Comparison of ENCODE assay signal across 16 cellular contexts in the genomic region with DNA sequence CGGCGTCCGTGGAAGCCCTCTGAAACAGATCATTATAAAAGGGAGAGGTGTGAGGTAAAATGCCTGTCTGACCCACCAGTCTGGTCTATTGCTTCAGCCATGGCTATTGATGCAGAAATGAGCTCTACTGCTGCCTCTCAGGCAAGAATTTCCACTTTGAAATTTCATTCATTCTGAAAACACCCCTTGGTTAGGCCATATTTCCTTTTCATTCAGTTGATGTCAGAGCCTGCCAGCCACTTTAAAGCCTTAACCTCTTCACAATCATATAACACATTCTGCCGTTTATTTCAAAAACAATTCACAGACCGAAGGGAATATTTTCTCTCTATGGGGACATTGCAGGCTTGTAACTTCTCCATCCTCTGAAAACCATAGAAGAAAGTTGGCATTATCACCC.
"Had no signal": no experiment of that assay in that cellular context is flagged by ENCODE, and none has a peak within 500 bp of the region (broad histone marks: within the 10 kb centered on the region; RNA-seq: fewer than 3 reads in every experiment).

No MANE protein-coding gene starts in this region.

- H3K36me3 ChIP-seq: lower lobe of right lung, SJSA1, spleen, upper lobe of right lung had no signal

- H3K27me3 Mint-ChIP-seq: activated naive CD4-positive, alpha-beta T cell treated with anti-CD3 and anti-CD28 coated beads, Interleukin-2, amount 50 U/mL, for 24 hours; dendritic cell treated with granulocyte-macrophage colony-stimulating factor and Interleukin-4, amounts not matched to agents 40 ng/mL and 50 ng/mL, for 4 days; naive B cell had no signal

- H3K4me1 Mint-ChIP-seq: naive B cell had no signal

- DNase-seq: activated CD4-positive, alpha-beta T cell treated with anti-CD3 and anti-CD28 coated beads for 1 hour; cerebellar nuclear complex; hypothalamus; left cardiac atrium; lower lobe of right lung; naive B cell; psoas muscle; spleen; stimulated activated CD4-positive, alpha-beta T cell treated with anti-CD3 and anti-CD28 coated beads, Interleukin-1b, Interleukin-23, amount 100 ng/mL, for 48 hours; stimulated activated naive CD4-positive, alpha-beta T cell; T-helper 9 cell; testis; upper lobe of right lung had no signal

- H3K36me3 Mint-ChIP-seq: activated naive CD4-positive, alpha-beta T cell treated with anti-CD3 and anti-CD28 coated beads, Interleukin-2, amount 50 U/mL, for 24 hours; naive B cell had no signal

- H3K9me3 ChIP-seq: lower lobe of right lung, psoas muscle, SJSA1, testis, upper lobe of right lung had no signal

- H3K4me1 ChIP-seq: lower lobe of right lung, psoas muscle, spleen, testis, upper lobe of right lung had no signal

- H3K9me3 Mint-ChIP-seq: activated naive CD4-positive, alpha-beta T cell treated with anti-CD3 and anti-CD28 coated beads, Interleukin-2, amount 50 U/mL, for 24 hours; dendritic cell treated with granulocyte-macrophage colony-stimulating factor and Interleukin-4, amounts not matched to agents 40 ng/mL and 50 ng/mL, for 4 days had no signal

- H3K4me3 Mint-ChIP-seq: activated naive CD4-positive, alpha-beta T cell treated with anti-CD3 and anti-CD28 coated beads, Interleukin-2, amount 50 U/mL, for 24 hours; dendritic cell treated with granulocyte-macrophage colony-stimulating factor and Interleukin-4, amounts not matched to agents 40 ng/mL and 50 ng/mL, for 4 days; naive B cell had no signal

- H3K27me3 ChIP-seq: SJSA1, spleen, testis, upper lobe of right lung had no signal

- H3K27ac Mint-ChIP-seq: activated naive CD4-positive, alpha-beta T cell treated with anti-CD3 and anti-CD28 coated beads, Interleukin-2, amount 50 U/mL, for 24 hours; dendritic cell treated with granulocyte-macrophage colony-stimulating factor and Interleukin-4, amounts not matched to agents 40 ng/mL and 50 ng/mL, for 4 days; naive B cell had no signal

- H3K27ac ChIP-seq: lower lobe of right lung, psoas muscle, SJSA1, spleen, testis, upper lobe of right lung had no signal

- H3K4me3 ChIP-seq: lower lobe of right lung, psoas muscle, SJSA1, spleen, testis, upper lobe of right lung had no signal
